ENCODE assay signal across 27 cellular contexts in the genomic region with DNA sequence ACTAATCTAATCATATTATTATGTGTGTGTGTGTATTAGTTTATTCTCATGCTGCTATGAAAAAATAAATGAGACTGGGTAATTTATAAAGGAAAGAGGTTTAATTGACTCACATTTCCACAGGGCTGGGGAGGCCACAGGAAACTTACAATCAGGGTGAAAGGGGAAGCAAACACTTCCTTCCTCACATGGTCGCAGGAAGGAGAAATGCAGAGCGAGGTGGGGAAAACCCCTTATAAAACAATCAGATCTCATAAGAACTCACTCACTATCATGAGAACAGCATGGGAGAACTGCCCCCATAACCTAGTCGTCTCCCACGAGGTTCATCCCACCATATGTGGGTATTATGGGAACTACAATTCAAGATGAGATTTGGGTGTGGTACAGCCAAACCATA.
"Had no signal": no experiment of that assay in that cellular context is flagged by ENCODE, and none has a peak within 500 bp of the region (broad histone marks: within the 10 kb centered on the region; RNA-seq: fewer than 3 reads in every experiment).

No MANE protein-coding gene starts in this region.

- FAIRE-seq: islet of Langerhans, pancreas had no signal

- H3K27ac ChIP-seq: esophagus squamous epithelium, left lung, pancreas, right atrium auricular region, testis, tibial artery had no signal

- H3K36me3 ChIP-seq: esophagus squamous epithelium, heart right ventricle, left lung, pancreas, right atrium auricular region, tibial artery had no signal

- H3K4me3 ChIP-seq: esophagus squamous epithelium, heart right ventricle, left lung, pancreas, right atrium auricular region, smooth muscle cell, testis, tibial artery had no signal

- H3K4me1 ChIP-seq: left lung, pancreas, right atrium auricular region, tibial artery had no signal

- H3K4me2 ChIP-seq: smooth muscle cell had no signal

- H3K9me3 ChIP-seq: esophagus squamous epithelium, pancreas, testis, tibial artery had no signal

- H3K27me3 ChIP-seq: esophagus squamous epithelium, heart right ventricle, left lung, pancreas, right atrium auricular region, testis, tibial artery had no signal

- DNase-seq: cerebellar nuclear complex; cortex of kidney; effector CD8-positive, alpha-beta T cell; endodermal cell; erythroblast; esophagus squamous epithelium; foreskin melanocyte; glutamatergic neuron; heart right ventricle; hippocampal formation; left cardiac atrium; left lung; naive thymus-derived CD8-positive, alpha-beta T cell; occipital lobe; pancreas; stimulated activated CD4-positive, alpha-beta T cell treated with anti-CD3 and anti-CD28 coated beads, Interleukin-12 subunit alpha, Interleukin-12 subunit beta, amount 100 ng/mL, for 4 hours; stimulated activated CD4-positive, alpha-beta T cell treated with anti-CD3 and anti-CD28 coated beads, Interleukin-1b, Interleukin-23, amount 100 ng/mL, for 48 hours; stimulated activated CD4-positive, alpha-beta T cell treated with anti-CD3 and anti-CD28 coated beads, Interleukin-4, amount 100 ng/mL, for 1 hour; stimulated activated CD8-positive, alpha-beta memory T cell treated with anti-CD3 and anti-CD28 coated beads, Interleukin-4, amount 100 ng/mL, for 48 hours; stimulated activated naive CD8-positive, alpha-beta T cell treated with anti-CD3 and anti-CD28 coated beads, Interleukin-15, Interleukin-2, amounts not matched to agents 100 U/mL and 50 U/mL, for 24 hours; substantia nigra; testis; tibial artery had no signal

- ATAC-seq: left cardiac atrium; left lung; naive thymus-derived CD8-positive, alpha-beta T cell; pancreas; sciatic nerve; stimulated activated naive CD8-positive, alpha-beta T cell treated with anti-CD3 and anti-CD28 coated beads, Interleukin-15, Interleukin-2, amounts not matched to agents 100 U/mL and 50 U/mL, for 24 hours had no signal
